Comparison of ENCODE assay signal across 8 cellular contexts in genomic region chr22:19986011-19986409, GRCh38. TPM values are rescaled to one million over a fixed set of nuclear protein-coding genes. Genes with fewer than 3 reads are reported as not detected.
DNase-seq lines count a peak whose midpoint lies in the region; ATAC-seq, FAIRE-seq and TF ChIP-seq lines count a peak whose summit lies in the region.

No MANE protein-coding gene starts in this region.

- H3K4me3 ChIP-seq in DOHH2 (ENCODE audit: low read length) (peak overlapping the region; percentile 65), right cardiac atrium (ENCODE audit: low read length) (peak overlapping the region; percentile 75), sigmoid colon (peak overlapping the region in 3 of 4 donors; percentile 55 to 87 (median 62)), body of pancreas (no peak overlapping the region)

- no peak overlapping the region for H3K27ac ChIP-seq in DOHH2 (ENCODE audit: low read depth, low read length)
- peak overlapping the region; percentile 88 for H3K27ac ChIP-seq in right cardiac atrium (ENCODE audit: low read length)
- H3K27ac ChIP-seq in sigmoid colon, result peak overlapping the region; percentile 79 to 93 (median 89)
- H3K27ac ChIP-seq in body of pancreas, result peak overlapping the region in 2 of 4 donors; percentile 77 to 80

- H3K27ac Mint-ChIP-seq in WTC11, result no peak overlapping the region

- FAIRE-seq in HTR-8/SVneo (lab: Jason Lieb, UNC), result no peak

- peak overlapping the region; percentile 70 for H3K4me3 Mint-ChIP-seq in WTC11

- CTCF ChIA-PET in WTC11 (lab: Charles Lee), result interaction anchor here (0.6 to 1.8 kb wide), 14 partner anchors 11 to 256 kb away, joined by 3 to 23 read pairs (median 4); no protein-coding TSS in a partner anchor

- TF ChIP-seq CTCF in DOHH2 (IDR thresholded peaks at IDR 0.05; ENCODE audit: low read depth, low read length, poor library complexity, severe bottlenecking) (no peak), WTC11 (IDR thresholded peaks at IDR 0.05) (no peak), sigmoid colon (IDR thresholded peaks at IDR 0.05) (no peak), body of pancreas (IDR thresholded peaks at IDR 0.05) (no peak)

- no peaks in the 10 kb centered on the region for H3K79me2 ChIP-seq in DOHH2 (ENCODE audit: control insufficient read depth, low read length)

- POLR2A ChIA-PET in WTC11 (lab: Charles Lee), result interaction anchor here (0.6 to 1.0 kb wide), 5 partner anchors 12 to 132 kb away, joined by 3 to 6 read pairs (median 4); no protein-coding TSS in a partner anchor

- intact Hi-C loops in right cardiac atrium (cut with DNase I) (no loop called here), sigmoid colon (cut with DNase I) (loop anchor here (10.0 kb wide), 1 partner anchor 129 kb away; the partner anchor contains the start of genes RANBP1 and TRMT2A), body of pancreas (cut with DNase I) (no loop called here)

- TF ChIP-seq EP300 in sigmoid colon (IDR thresholded peaks at IDR 0.05), result no peak

- no peaks in the 10 kb centered on the region for H3K36me3 Mint-ChIP-seq in WTC11

- no peaks in the 10 kb centered on the region for H3K36me3 ChIP-seq in DOHH2 (ENCODE audit: control insufficient read depth, low read length)
- H3K36me3 ChIP-seq in sigmoid colon, result peaks cover 0 to 7% (median 3%) of the 10 kb centered on the region in 4 donors
- no peaks in the 10 kb centered on the region for H3K36me3 ChIP-seq in body of pancreas (replicated peaks in 1 of 2; ENCODE audit: insufficient read depth in 1 of 2, low read depth in 2 of 2)

- peak overlapping the region; percentile 68 for H3K4me2 ChIP-seq in DOHH2 (ENCODE audit: low read length)

- peaks cover 11% of the 10 kb centered on the region for H3K4me1 ChIP-seq in DOHH2 (ENCODE audit: control insufficient read depth, low read length)
- H3K4me1 ChIP-seq in right cardiac atrium (ENCODE audit: control insufficient read depth, insufficient read depth, low read length), result peaks cover 11% of the 10 kb centered on the region
- H3K4me1 ChIP-seq in sigmoid colon, result peaks cover 0 to 50% (median 46%) of the 10 kb centered on the region in 4 donors
- peaks cover 23% of the 10 kb centered on the region for H3K4me1 ChIP-seq in body of pancreas

- H3K27me3 ChIP-seq in DOHH2 (ENCODE audit: control insufficient read depth, low read length), result no peaks in the 10 kb centered on the region; the same call in 1 of the 2 replicates
- H3K27me3 ChIP-seq in right cardiac atrium (ENCODE audit: control insufficient read depth, insufficient read depth), result no peaks in the 10 kb centered on the region
- H3K27me3 ChIP-seq in sigmoid colon, result no peaks in the 10 kb centered on the region
- H3K27me3 ChIP-seq in body of pancreas, result no peaks in the 10 kb centered on the region

- no peak for TF ChIP-seq POLR2A in sigmoid colon (IDR thresholded peaks at IDR 0.05)
- TF ChIP-seq POLR2A in body of pancreas (IDR thresholded peaks at IDR 0.05), result no peak

- H3K4me1 Mint-ChIP-seq in WTC11, result peaks cover 5% of the 10 kb centered on the region; the same call in 1 of the 2 replicates

- 63% methylated on average over 2 of the region's 2 CpGs for WGBS in right cardiac atrium
- 28 to 57% methylated on average over 2 of the region's 2 CpGs for WGBS in sigmoid colon, 2 donors
- WGBS in body of pancreas, 2 donors, result 78% methylated on average over 2 of the region's 2 CpGs; no CpG with 5 or more reads in 1 of the 2 donors

- H4K20me1 ChIP-seq in DOHH2 (ENCODE audit: control insufficient read depth, insufficient read depth, low read depth, low read length), result no peaks in the 10 kb centered on the region

- ATAC-seq in WTC11, result no peak
- ATAC-seq in right cardiac atrium, result no peak
- no peak for ATAC-seq in body of pancreas
- ATAC-seq in HG03039 (IDR thresholded peaks at IDR 0.05; ENCODE audit: unreplicated experiment), result no peak

- no peaks in the 10 kb centered on the region for H3K9me2 ChIP-seq in DOHH2 (replicated peaks; ENCODE audit: control insufficient read depth, low read length)

- H3K9me3 ChIP-seq in DOHH2 (ENCODE audit: control insufficient read depth, insufficient read depth, low read length) (no peaks in the 10 kb centered on the region), right cardiac atrium (ENCODE audit: control insufficient read depth, low read length) (no peaks in the 10 kb centered on the region), sigmoid colon (no peaks in the 10 kb centered on the region), body of pancreas (no peaks in the 10 kb centered on the region)

- no peaks in the 10 kb centered on the region for H3K27me3 Mint-ChIP-seq in WTC11 (ENCODE audit: low read depth)

- DNase-seq in WTC11 (ENCODE audit: low spot score), result no peak
- DNase-seq in right cardiac atrium, result peak in 2 of 3 donors; percentile 10 to 40
- DNase-seq in sigmoid colon, result no peak
- no peak for DNase-seq in body of pancreas
- DNase-seq in Kasumi-1 (lab: John Stamatoyannopoulos, UW), result no peak
- DNase-seq in HTR-8/SVneo (ENCODE audit: insufficient read length, low spot score), result no peak

- no peaks in the 10 kb centered on the region for H3K9me3 Mint-ChIP-seq in WTC11

- no peaks in the 10 kb centered on the region for H3F3A ChIP-seq in DOHH2 (ENCODE audit: control insufficient read depth, insufficient read depth)

TF ChIP-seq in WTC11, 78 proteins besides CTCF, POLR2A, EP300 and RAD21:
- TF ChIP-seq MAX (CRISPR knock-in tag; IDR thresholded peaks at IDR 0.05), result no peak
- no peak for TF ChIP-seq ETV6 (CRISPR knock-in tag; IDR thresholded peaks at IDR 0.05)
- TF ChIP-seq NFYB (CRISPR knock-in tag; conservative IDR thresholded peaks at IDR 0.05; ENCODE audit: low read depth), result no peak
- no peak for TF ChIP-seq ZNF416 (CRISPR knock-in tag; IDR thresholded peaks at IDR 0.05)
- no peak for TF ChIP-seq STAT6 (CRISPR knock-in tag; conservative IDR thresholded peaks at IDR 0.05; ENCODE audit: low read depth)
- TF ChIP-seq FOXP4 (CRISPR knock-in tag; IDR thresholded peaks at IDR 0.05), result 0 out of 2 replicates have a peak, but pooled peaks have one; percentile 38
- TF ChIP-seq FOXJ3 (CRISPR knock-in tag; IDR thresholded peaks at IDR 0.05; ENCODE audit: borderline replicate concordance), result no peak
- no peak for TF ChIP-seq CREM (CRISPR knock-in tag; IDR thresholded peaks at IDR 0.05)
- no peak for TF ChIP-seq ZNF121 (CRISPR knock-in tag; IDR thresholded peaks at IDR 0.05)

RNA-seq across cellular contexts. Expression of gene ARVCF, which starts 30.6 kb away (rescaled TPM):
- total RNA-seq in WTC11 (2021) (58.3 to 65.4 TPM (median 61.3 TPM) in 3 replicates), right cardiac atrium (10 to 100 TPM; 11.1 to 27.4 (median 18.4) TPM), sigmoid colon (10 to 100 TPM; 14.6 to 33.8 (median 24.5) TPM), body of pancreas (100 to 1,000 TPM in 1 of 2 donors, 10 to 100 TPM in 1; 36.6 to 150 TPM)
- polyA plus RNA-seq in right cardiac atrium (21.7 TPM), sigmoid colon (10 to 100 TPM in 1 of 3 donors, 1 to 10 TPM in 2; 3.9 to 13.3 (median 6.0) TPM)

RNA-seq across cellular contexts. Expression of gene TANGO2, which starts 34.9 kb away (rescaled TPM):
- total RNA-seq in WTC11 (2021) (13.2 to 16.8 TPM (median 14.8 TPM) in 3 replicates), right cardiac atrium (10 to 100 TPM; 61.1 to 70.4 (median 67.3) TPM), sigmoid colon (10 to 100 TPM; 24.2 to 36.6 (median 31.9) TPM), body of pancreas (10 to 100 TPM; 10.5 to 19.7 TPM)
- polyA plus RNA-seq in right cardiac atrium (64.9 TPM), sigmoid colon (10 to 100 TPM; 27.0 to 46.2 (median 27.8) TPM)

RNA-seq across cellular contexts. Expression of gene TXNRD2, which starts 44.4 kb away (rescaled TPM):
- 15.9 to 18.8 TPM (median 18.8 TPM) in 3 replicates for total RNA-seq in WTC11 (2021)
- 10 to 100 TPM; 18.7 to 28.5 (median 26.0) TPM for total RNA-seq in right cardiac atrium
- polyA plus RNA-seq in right cardiac atrium, result 32.9 TPM
- total RNA-seq in sigmoid colon, result 10 to 100 TPM; 16.3 to 29.6 (median 21.1) TPM
- 10 to 100 TPM; 13.2 to 18.3 (median 16.6) TPM for polyA plus RNA-seq in sigmoid colon
- total RNA-seq in body of pancreas, result 10 to 100 TPM; 22.1 to 23.6 TPM

RNA-seq across cellular contexts. Expression of gene COMT, which starts 44.4 kb away (rescaled TPM):
- 30.8 to 38.0 TPM (median 36.1 TPM) in 3 replicates for total RNA-seq in WTC11 (2021)
- 10 to 100 TPM; 69.6 to 89.3 (median 84.4) TPM for total RNA-seq in right cardiac atrium
- polyA plus RNA-seq in right cardiac atrium, result 102 TPM
- total RNA-seq in sigmoid colon, result 100 to 1,000 TPM; 106 to 162 (median 112) TPM
- polyA plus RNA-seq in sigmoid colon, result 10 to 100 TPM; 62.5 to 97.6 (median 68.4) TPM
- total RNA-seq in body of pancreas, result 10 to 100 TPM; 85.6 to 98.2 TPM

Comparison
In these comparisons a context has a peak if more than half of its experiments do, and no peak if none do; other contexts are left out.
1. H3K4me3 ChIP-seq: peak in DOHH2 (single experiment), right cardiac atrium (single experiment) and sigmoid colon (3 of 4); none in body of pancreas (0 of 2).
2. DNase-seq: peak in right cardiac atrium (2 of 3); none in WTC11 (single experiment), sigmoid colon (single experiment), body of pancreas (0 of 4), Kasumi-1 (0 of 2) and HTR-8/SVneo (single experiment).